ENCODE assay signal across 8 cellular contexts in genomic region chr6:16760536-16761468, GRCh38. TPM values are rescaled to one million over a fixed set of nuclear protein-coding genes. Genes with fewer than 3 reads are reported as not detected.
DNase-seq lines count a peak whose midpoint lies in the region; ATAC-seq and TF ChIP-seq lines count a peak whose summit lies in the region.

TSS of gene ATXN1 (minus strand) at chr6:16761460.

- H3K4me3 ChIP-seq in SU-DHL-6 (ENCODE audit: insufficient read depth, low read length, poor library complexity, severe bottlenecking): peak within 1 kb of the TSS; percentile 54

- 0 out of 2 replicates have a peak, but pooled peaks cover 8% of the 10 kb centered on the region for H3F3A ChIP-seq in SU-DHL-6 (ENCODE audit: insufficient read depth)

- DNase-seq in ELR (ENCODE audit: low read depth) (peak; percentile 67), amniotic epithelial cell (ENCODE audit: low read depth) (peak; percentile 72), left ventricle myocardium superior (peak; percentile 72), posterior cingulate gyrus (peak in 9 of 10 donors; percentile 19 to 89 (median 42)), COLO829 (ENCODE audit: low spot score) (no peak)

- no peaks in the 10 kb centered on the region for H3K27me3 ChIP-seq in SU-DHL-6 (ENCODE audit: low read length)

- H4K20me1 ChIP-seq in SU-DHL-6 (ENCODE audit: low read depth, low read length): peaks cover 4% of the 10 kb centered on the region; the same call in 1 of the 2 replicates

- H2AFZ ChIP-seq in SU-DHL-6 (ENCODE audit: low read depth, low read length, severe bottlenecking): peak within 1 kb of the TSS; percentile 70

- intact Hi-C loops in left ventricle myocardium superior (cut with micrococcal nuclease) (loop anchor here (10.0 kb wide), 1 partner anchor 426 kb away; no protein-coding TSS in a partner anchor), posterior cingulate gyrus (cut with DNase I) (loop anchor here (5.0 kb wide), 1 partner anchor 206 kb away; no protein-coding TSS in a partner anchor)

- H3K79me2 ChIP-seq in SU-DHL-6 (ENCODE audit: insufficient read depth, low read length): no peaks in the 10 kb centered on the region

- no peaks in the 10 kb centered on the region for H3K36me3 ChIP-seq in SU-DHL-6 (ENCODE audit: low read length)

- H3K9me3 ChIP-seq in SU-DHL-6 (ENCODE audit: insufficient read depth, low read length): no peaks in the 10 kb centered on the region

- ATAC-seq in HG02759 (IDR thresholded peaks at IDR 0.05; ENCODE audit: unreplicated experiment) (peak; percentile 7), left ventricle myocardium superior (peak; percentile 1), HG02938 (IDR thresholded peaks at IDR 0.05; ENCODE audit: unreplicated experiment) (no peak)

- peak within 1 kb of the TSS; percentile 38 for H3K9ac ChIP-seq in SU-DHL-6 (ENCODE audit: low read length)

- H3K27ac ChIP-seq in SU-DHL-6 (ENCODE audit: low read depth, low read length): no peak within 1 kb of the TSS

- no peak for TF ChIP-seq CTCF in SU-DHL-6 (IDR thresholded peaks at IDR 0.05; ENCODE audit: insufficient read depth, low read length, poor library complexity, severe bottlenecking)

- H3K4me2 ChIP-seq in SU-DHL-6 (ENCODE audit: low read depth, low read length, poor library complexity, severe bottlenecking): peak within 1 kb of the TSS; percentile 66

- no peaks in the 10 kb centered on the region for H3K9me2 ChIP-seq in SU-DHL-6 (replicated peaks; ENCODE audit: insufficient read depth, low read length)

RNA-seq across cellular contexts. Expression of gene ATXN1, which starts in this region (rescaled TPM):
- 45.2 TPM for total RNA-seq in left ventricle myocardium superior
